30 cellular contexts compared by ENCODE assay signal in the genomic region with DNA sequence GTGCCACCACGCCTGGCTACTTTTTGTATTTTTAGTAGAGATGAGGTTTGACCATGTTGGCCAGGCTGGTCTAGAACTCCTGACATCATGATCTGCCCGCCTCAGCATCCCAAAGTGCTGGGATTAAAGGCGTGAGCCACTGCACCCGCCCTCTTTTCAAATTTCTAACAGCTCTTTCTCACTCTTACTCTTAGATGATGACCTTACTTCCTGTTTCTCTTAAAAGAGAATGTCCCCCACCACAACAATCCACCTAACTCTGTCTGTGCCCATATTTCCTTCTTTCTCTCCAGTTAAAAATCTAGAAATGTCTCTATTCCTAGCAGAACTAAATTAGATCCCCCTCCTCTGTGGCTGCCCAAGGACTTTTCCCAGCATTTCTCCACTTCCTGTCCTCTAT.
"Had no signal": no experiment of that assay in that cellular context is flagged by ENCODE, and none has a peak within 500 bp of the region (broad histone marks: within the 10 kb centered on the region; RNA-seq: fewer than 3 reads in every experiment).

No MANE protein-coding gene starts in this region.

- H3K9me3 Mint-ChIP-seq: activated CD4-positive, alpha-beta memory T cell treated with anti-CD3 and anti-CD28 coated beads, Interleukin-2, amount 10 ng/mL, durations not matched to agents 7 days and 5 days; activated naive CD8-positive, alpha-beta T cell treated with anti-CD3 and anti-CD28 coated beads, Interleukin-2, amount 10 ng/mL, durations not matched to agents 7 days and 5 days had no signal

- H3K27ac Mint-ChIP-seq: activated CD4-positive, alpha-beta memory T cell treated with anti-CD3 and anti-CD28 coated beads, Interleukin-2, amount 10 ng/mL, durations not matched to agents 7 days and 5 days; activated CD4-positive, alpha-beta T cell treated with anti-CD3 and anti-CD28 coated beads for 36 hours; activated naive CD8-positive, alpha-beta T cell treated with anti-CD3 and anti-CD28 coated beads, Interleukin-2, amount 10 ng/mL, durations not matched to agents 7 days and 5 days had no signal

- H3K4me1 Mint-ChIP-seq: activated CD4-positive, alpha-beta T cell treated with anti-CD3 and anti-CD28 coated beads for 36 hours had no signal

- H3K36me3 Mint-ChIP-seq: activated naive CD8-positive, alpha-beta T cell treated with anti-CD3 and anti-CD28 coated beads, Interleukin-2, amount 10 ng/mL, durations not matched to agents 7 days and 5 days had no signal

- ATAC-seq: activated CD4-positive, alpha-beta T cell treated with anti-CD3 and anti-CD28 coated beads for 36 hours; K562 had no signal

- H3K27me3 ChIP-seq: adrenal gland, breast epithelium, Peyer's patch, SJCRH30 had no signal

- H3K4me1 ChIP-seq: adrenal gland, breast epithelium, Peyer's patch, SJCRH30 had no signal

- H3K9me2 ChIP-seq: SK-N-SH had no signal

- H3K4me3 Mint-ChIP-seq: activated CD4-positive, alpha-beta memory T cell treated with anti-CD3 and anti-CD28 coated beads, Interleukin-2, amount 10 ng/mL, durations not matched to agents 7 days and 5 days; activated CD4-positive, alpha-beta T cell treated with anti-CD3 and anti-CD28 coated beads for 36 hours; activated naive CD8-positive, alpha-beta T cell treated with anti-CD3 and anti-CD28 coated beads, Interleukin-2, amount 10 ng/mL, durations not matched to agents 7 days and 5 days had no signal

- H3K9ac ChIP-seq: SK-N-SH had no signal

- H3K36me3 ChIP-seq: adrenal gland, breast epithelium, Peyer's patch, SJCRH30 had no signal

- H3K9me3 ChIP-seq: adrenal gland, breast epithelium, Peyer's patch, SJCRH30, SK-N-SH had no signal

- H3K4me3 ChIP-seq: adrenal gland, breast epithelium, K562, Peyer's patch, SJCRH30 had no signal

- H3K27ac ChIP-seq: adrenal gland, breast epithelium, Peyer's patch, RWPE1, SJCRH30, VCaP had no signal

- DNase-seq: activated CD4-positive, alpha-beta memory T cell treated with anti-CD3 and anti-CD28 coated beads, Interleukin-2, amount 10 ng/mL, durations not matched to agents 7 days and 5 days; activated CD4-positive, alpha-beta T cell treated with anti-CD3 and anti-CD28 coated beads for 36 hours; activated CD4-positive, alpha-beta T cell treated with anti-CD3 and anti-CD28 coated beads, Interleukin-2, amount 50 U/mL, for 1 hour; activated CD4-positive, CD25-positive, alpha-beta regulatory T cell; activated CD8-positive, alpha-beta memory T cell treated with anti-CD3 and anti-CD28 coated beads, Interleukin-2, amount 50 U/mL, for 48 hours; activated naive CD4-positive, alpha-beta T cell treated with anti-CD3 and anti-CD28 coated beads, Interleukin-2, amount 50 U/mL, for 16 hours; activated naive CD8-positive, alpha-beta T cell treated with anti-CD3 and anti-CD28 coated beads, Interleukin-2, amount 10 ng/mL, durations not matched to agents 7 days and 5 days; activated T-cell treated with anti-CD3 and anti-CD28 coated beads, Interleukin-2, amount 50 U/mL, for 1 hour; adrenal gland; anterior cingulate cortex; caudate nucleus; Kasumi-1; MV-4-11; NCI-H1092 treated with DMSO at 0.1 percent for 48 hours; NCI-H1417 treated with DMSO at 0.1 percent for 48 hours; NCI-H1694; NCI-H2029 treated with DMSO at 0.1 percent for 48 hours; NCI-H345; NCI-H510A; NCI-H526 treated with DMSO at 0.1 percent for 48 hours; NCI-H82; Peyer's patch; Right ventricle myocardium superior; SJCRH30; SK-N-SH; T-helper 1 cell had no signal
